In genomic region chr14:73884438-73885190, GRCh38 we compare ENCODE assay signal across 1 cellular context.
TF ChIP-seq lines count a peak whose summit lies in the region.

No MANE protein-coding gene starts in this region.

TF ChIP-seq in HepG2, 621 proteins besides CTCF, POLR2A, EP300 and RAD21:
- no peak for TF ChIP-seq ZBTB14 (CRISPR knock-in tag; IDR thresholded peaks at IDR 0.05)
- no peak for TF ChIP-seq KDM5A (IDR thresholded peaks at IDR 0.05; ENCODE audit: borderline replicate concordance, low read length)
- TF ChIP-seq RXRB (CRISPR knock-in tag; IDR thresholded peaks at IDR 0.05; ENCODE audit: borderline replicate concordance): no peak
- TF ChIP-seq NFYB (CRISPR knock-in tag; IDR thresholded peaks at IDR 0.05): peak; percentile 38; the same call in 1 of the 2 replicates
- TF ChIP-seq SMC3 (IDR thresholded peaks at IDR 0.05; ENCODE audit: low read length): no peak
- TF ChIP-seq RARA (CRISPR knock-in tag; IDR thresholded peaks at IDR 0.05): 0 out of 2 replicates have a peak, but pooled peaks have one; percentile 5
- TF ChIP-seq SRSF1 (optimal IDR thresholded peaks at IDR 0.05; ENCODE audit: low read depth, low read length): no peak
